12 cellular contexts compared by ENCODE assay signal in genomic region chr1:112905420-112906154, GRCh38. TPM values are rescaled to one million over a fixed set of nuclear protein-coding genes. Genes with fewer than 3 reads are reported as not detected.
DNase-seq lines count a peak whose midpoint lies in the region; ATAC-seq, FAIRE-seq and TF ChIP-seq lines count a peak whose summit lies in the region.
"Had no signal": no experiment of that assay in that cellular context is flagged by ENCODE, and none has a peak within 500 bp of the region (broad histone marks: within the 10 kb centered on the region; RNA-seq: fewer than 3 reads in every experiment).

No MANE protein-coding gene starts in this region.

- no peak overlapping the region for H3K27ac Mint-ChIP-seq in activated naive CD4-positive, alpha-beta T cell treated with anti-CD3 and anti-CD28 coated beads for 36 hours
- H3K27ac Mint-ChIP-seq: B cell had no signal

- no peaks in the 10 kb centered on the region for H3K9me3 ChIP-seq in breast epithelium

- intact Hi-C loops in activated naive CD4-positive, alpha-beta T cell treated with anti-CD3 and anti-CD28 coated beads for 36 hours (cut with micrococcal nuclease): loop anchor here (2.0 kb wide), 1 partner anchor 137 kb away; no protein-coding TSS in a partner anchor
- intact Hi-C loops in breast epithelium (cut with DNase I; ENCODE audit: low total_unique reads): no loop called here

- FAIRE-seq in GM12891 (lab: Jason Lieb, UNC): no peak

- H3K4me1 Mint-ChIP-seq in activated naive CD4-positive, alpha-beta T cell treated with anti-CD3 and anti-CD28 coated beads for 36 hours (ENCODE audit: low read depth): peaks cover 37% of the 10 kb centered on the region
- H3K4me1 Mint-ChIP-seq: B cell had no signal

- no peak for ATAC-seq in HG02981 (IDR thresholded peaks at IDR 0.05; ENCODE audit: unreplicated experiment)

- no peaks in the 10 kb centered on the region for H3K36me3 Mint-ChIP-seq in activated naive CD4-positive, alpha-beta T cell treated with anti-CD3 and anti-CD28 coated beads for 36 hours (ENCODE audit: low read depth)

- no peak overlapping the region for H3K4me3 Mint-ChIP-seq in activated naive CD4-positive, alpha-beta T cell treated with anti-CD3 and anti-CD28 coated beads for 36 hours
- H3K4me3 Mint-ChIP-seq: B cell had no signal

- no peak overlapping the region for H3K4me3 ChIP-seq in breast epithelium

- no peaks in the 10 kb centered on the region for H3K36me3 ChIP-seq in breast epithelium

- H3K27me3 ChIP-seq in breast epithelium: no peaks in the 10 kb centered on the region
- H3K27me3 ChIP-seq in layer of hippocampus (ENCODE audit: control insufficient read depth, insufficient read depth, low read length): no peaks in the 10 kb centered on the region

- TF ChIP-seq CTCF in breast epithelium (IDR thresholded peaks at IDR 0.05): no peak

- TF ChIP-seq POLR2A in breast epithelium (IDR thresholded peaks at IDR 0.05) (no peak), GM12891 (IDR thresholded peaks at IDR 0.05; ENCODE audit: low read depth, low read length) (no peak)

- H3K4me1 ChIP-seq in breast epithelium: no peaks in the 10 kb centered on the region

- CTCF ChIA-PET in activated naive CD4-positive, alpha-beta T cell treated with anti-CD3 and anti-CD28 coated beads for 36 hours (lab: Charles Lee): interaction anchor here (0.7 to 1.5 kb wide), 4 partner anchors 16 to 173 kb away, joined by 3 to 5 read pairs (median 4); no protein-coding TSS in a partner anchor

- H3K9me3 Mint-ChIP-seq in activated naive CD4-positive, alpha-beta T cell treated with anti-CD3 and anti-CD28 coated beads for 36 hours: no peaks in the 10 kb centered on the region

- H3K27me3 Mint-ChIP-seq in activated naive CD4-positive, alpha-beta T cell treated with anti-CD3 and anti-CD28 coated beads for 36 hours (ENCODE audit: low read depth): no peaks in the 10 kb centered on the region
- H3K27me3 Mint-ChIP-seq: B cell had no signal

- H3K27ac ChIP-seq in breast epithelium: peak overlapping the region; percentile 13 to 38
- H3K27ac ChIP-seq in layer of hippocampus (ENCODE audit: low read depth, low read length): peak overlapping the region; percentile 72
- peak overlapping the region; percentile 50 for H3K27ac ChIP-seq in temporal lobe (ENCODE audit: low read depth, low read length)

- DNase-seq in activated naive CD4-positive, alpha-beta T cell treated with anti-CD3 and anti-CD28 coated beads for 36 hours: peak; percentile 49
- no peak for DNase-seq in activated naive CD4-positive, alpha-beta T cell treated with Interleukin-2 at 50 U/mL for 16 hours
- DNase-seq in breast epithelium (ENCODE audit: low spot score in 2 of 2) (no peak), GM12891 (ENCODE audit: insufficient read length, low spot score) (no peak), kidney glomerular epithelial cell (lab: John Stamatoyannopoulos, UW) (no peak)
- DNase-seq: activated naive CD4-positive, alpha-beta T cell treated with anti-CD3 and anti-CD28 coated beads, Interleukin-2, amount 50 U/mL, for 16 hours; NCI-H1417; stimulated activated CD4-positive, alpha-beta T cell treated with anti-CD3 and anti-CD28 coated beads, Interleukin-2, amount 100 ng/mL, for 24 hours had no signal

TF ChIP-seq in GM12891, 5 proteins besides CTCF, POLR2A, EP300 and RAD21:
- TF ChIP-seq POU2F2 (IDR thresholded peaks at IDR 0.05; ENCODE audit: low read depth, low read length) (no peak), POLR2AphosphoS5 (IDR thresholded peaks at IDR 0.05; ENCODE audit: low read depth, low read length) (no peak), PAX5 (IDR thresholded peaks at IDR 0.05; ENCODE audit: insufficient read depth, low read length, severe bottlenecking) (no peak), TAF1 (IDR thresholded peaks at IDR 0.05; ENCODE audit: low read depth, low read length) (no peak), SPI1 (IDR thresholded peaks at IDR 0.05; ENCODE audit: low read depth, low read length) (no peak)

RNA-seq across cellular contexts. Expression of gene SLC16A1, which starts 50.4 kb away (rescaled TPM):
- 10 to 100 TPM; 56.3 to 57.5 TPM for total RNA-seq in activated naive CD4-positive, alpha-beta T cell treated with anti-CD3 and anti-CD28 coated beads for 36 hours
- total RNA-seq in breast epithelium (10 to 100 TPM; 15.4 to 28.2 (median 15.7) TPM), temporal lobe (43.5 TPM)
- polyA plus RNA-seq in GM12891 (2012; ENCODE audit: low read depth, missing spikeins): 37.1 TPM
